Comparison of ENCODE assay signal across 18 cellular contexts in genomic region chr13:76696370-76696769, GRCh38.
DNase-seq lines count a peak whose midpoint lies in the region; ATAC-seq and TF ChIP-seq lines count a peak whose summit lies in the region.
"Had no signal": no experiment of that assay in that cellular context is flagged by ENCODE, and none has a peak within 500 bp of the region (broad histone marks: within the 10 kb centered on the region; RNA-seq: fewer than 3 reads in every experiment).

No MANE protein-coding gene starts in this region.

- in situ Hi-C loops in Caki2 (cut with HindIII; ENCODE audit: low pct_unique_long_range_greater_than_20kb, low sequenced_read_pairs) = no loop called here

- no peak for TF ChIP-seq CTCF in fibroblast of pulmonary artery (IDR thresholded peaks at IDR 0.05; ENCODE audit: low read length, missing control alignments)
- TF ChIP-seq CTCF in osteocyte (IDR thresholded peaks at IDR 0.05) = no peak
- no peak for TF ChIP-seq CTCF in prostate gland (IDR thresholded peaks at IDR 0.05)

- peaks cover 4% of the 10 kb centered on the region for H3K27me3 Mint-ChIP-seq in osteocyte (ENCODE audit: unreplicated experiment)

- no peaks in the 10 kb centered on the region for H3K9me3 Mint-ChIP-seq in osteocyte (ENCODE audit: unreplicated experiment)
- H3K9me3 Mint-ChIP-seq: activated CD4-positive, alpha-beta memory T cell treated with anti-CD3 and anti-CD28 coated beads, Interleukin-2, amount 10 ng/mL, durations not matched to agents 7 days and 5 days; activated naive CD8-positive, alpha-beta T cell treated with anti-CD3 and anti-CD28 coated beads, Interleukin-2, amount 50 U/mL, for 24 hours; natural killer cell had no signal

- no peaks in the 10 kb centered on the region for H3K27me3 ChIP-seq in prostate gland (replicated peaks; ENCODE audit: insufficient read depth)
- H3K27me3 ChIP-seq: BLaER1 treated with 17β-estradiol and CSF1 and Interleukin-3, amounts not matched to agents 10 nM and 100 nM; upper lobe of left lung had no signal

- no peaks in the 10 kb centered on the region for H3K36me3 ChIP-seq in prostate gland
- H3K36me3 ChIP-seq: BLaER1 treated with 17β-estradiol and CSF1 and Interleukin-3, amounts not matched to agents 10 nM and 100 nM; upper lobe of left lung had no signal

- no peak overlapping the region for H3K4me3 Mint-ChIP-seq in osteocyte (ENCODE audit: unreplicated experiment)
- H3K4me3 Mint-ChIP-seq: activated CD4-positive, alpha-beta memory T cell treated with anti-CD3 and anti-CD28 coated beads, Interleukin-2, amount 10 ng/mL, durations not matched to agents 7 days and 5 days; activated naive CD8-positive, alpha-beta T cell treated with anti-CD3 and anti-CD28 coated beads, Interleukin-2, amount 50 U/mL, for 24 hours; natural killer cell had no signal

- intact Hi-C loops in prostate gland (cut with DNase I) = no loop called here

- H3K27ac ChIP-seq in prostate gland = no peak overlapping the region
- H3K27ac ChIP-seq: BLaER1 treated with 17β-estradiol and CSF1 and Interleukin-3, amounts not matched to agents 10 nM and 100 nM; epithelial cell of prostate; upper lobe of left lung had no signal

- no peaks in the 10 kb centered on the region for H3K36me3 Mint-ChIP-seq in osteocyte (ENCODE audit: unreplicated experiment)
- H3K36me3 Mint-ChIP-seq: natural killer cell had no signal

- ATAC-seq in SK-N-SH treated with all-trans-retinoic acid at 6 μM for 48 hours (peak; percentile 89), HG02885 (IDR thresholded peaks at IDR 0.05; ENCODE audit: poor library complexity, unreplicated experiment) (no peak)
- ATAC-seq: activated naive CD8-positive, alpha-beta T cell treated with anti-CD3 and anti-CD28 coated beads, Interleukin-2, amount 50 U/mL, for 24 hours; left ventricle myocardium superior; natural killer cell had no signal

- H3K9me3 ChIP-seq in prostate gland = no peaks in the 10 kb centered on the region
- H3K9me3 ChIP-seq: BLaER1 treated with 17β-estradiol and CSF1 and Interleukin-3, amounts not matched to agents 10 nM and 100 nM; upper lobe of left lung had no signal

- H3K4me1 ChIP-seq in prostate gland (replicated peaks) = no peaks in the 10 kb centered on the region
- H3K4me1 ChIP-seq: upper lobe of left lung had no signal

- DNase-seq in Caki2 (ENCODE audit: low read depth) (peak; percentile 11), fibroblast of pulmonary artery (ENCODE audit: low read depth) (peak; percentile 42), osteocyte (ENCODE audit: extremely low spot score, unreplicated experiment) (no peak), HCEC 1CT (no peak), HK-2 (ENCODE audit: unreplicated experiment) (no peak), prostate gland (ENCODE audit: low spot score) (no peak)
- DNase-seq: activated CD4-positive, alpha-beta memory T cell treated with anti-CD3 and anti-CD28 coated beads, Interleukin-2, amount 10 ng/mL, durations not matched to agents 7 days and 5 days; activated naive CD8-positive, alpha-beta T cell treated with anti-CD3 and anti-CD28 coated beads, Interleukin-2, amount 50 U/mL, for 24 hours; GOT3; hypothalamus; left ventricle myocardium superior; natural killer cell; SIG-M5; upper lobe of left lung had no signal

- H3K4me3 ChIP-seq in fibroblast of pulmonary artery (replicated peaks; ENCODE audit: low read depth, low read length) (no peak overlapping the region), prostate gland (no peak overlapping the region)
- H3K4me3 ChIP-seq: BLaER1 treated with 17β-estradiol and CSF1 and Interleukin-3, amounts not matched to agents 10 nM and 100 nM; upper lobe of left lung had no signal

- H3K27ac Mint-ChIP-seq in osteocyte (ENCODE audit: unreplicated experiment) = peak overlapping the region; percentile 76
- H3K27ac Mint-ChIP-seq: activated CD4-positive, alpha-beta memory T cell treated with anti-CD3 and anti-CD28 coated beads, Interleukin-2, amount 10 ng/mL, durations not matched to agents 7 days and 5 days; activated naive CD8-positive, alpha-beta T cell treated with anti-CD3 and anti-CD28 coated beads, Interleukin-2, amount 50 U/mL, for 24 hours; natural killer cell had no signal

- no peak for TF ChIP-seq POLR2A in prostate gland (IDR thresholded peaks at IDR 0.05)

- peaks cover 15% of the 10 kb centered on the region for H3K4me1 Mint-ChIP-seq in osteocyte (ENCODE audit: unreplicated experiment)
- H3K4me1 Mint-ChIP-seq: activated CD4-positive, alpha-beta memory T cell treated with anti-CD3 and anti-CD28 coated beads, Interleukin-2, amount 10 ng/mL, durations not matched to agents 7 days and 5 days; activated naive CD8-positive, alpha-beta T cell treated with anti-CD3 and anti-CD28 coated beads, Interleukin-2, amount 50 U/mL, for 24 hours; natural killer cell had no signal

- WGBS in prostate gland = 89% methylated on average over 3 of the region's 3 CpGs

TF ChIP-seq in SK-N-SH treated with all-trans-retinoic acid at 6 μM for 48 hours, 23 proteins besides CTCF, POLR2A, EP300 and RAD21:
- TF ChIP-seq TCF4 (CRISPR knock-in tag; IDR thresholded peaks at IDR 0.05; ENCODE audit: borderline replicate concordance) (no peak), ISL1 (CRISPR knock-in tag; IDR thresholded peaks at IDR 0.05) (peak; percentile 42)
TF ChIP-seq in SK-N-SH treated with all-trans-retinoic acid at 6 μM for 48 hours: peak in this region for 1.

Comparison
In these comparisons a context has a peak if more than half of its experiments do, and no peak if none do; other contexts are left out.
1. DNase-seq: peak in Caki2 (single experiment) and fibroblast of pulmonary artery (single experiment); none in osteocyte (single experiment), HCEC 1CT (single experiment), HK-2 (single experiment) and prostate gland (single experiment).